Comparison of ENCODE assay signal across 1 cellular context in the genomic region with DNA sequence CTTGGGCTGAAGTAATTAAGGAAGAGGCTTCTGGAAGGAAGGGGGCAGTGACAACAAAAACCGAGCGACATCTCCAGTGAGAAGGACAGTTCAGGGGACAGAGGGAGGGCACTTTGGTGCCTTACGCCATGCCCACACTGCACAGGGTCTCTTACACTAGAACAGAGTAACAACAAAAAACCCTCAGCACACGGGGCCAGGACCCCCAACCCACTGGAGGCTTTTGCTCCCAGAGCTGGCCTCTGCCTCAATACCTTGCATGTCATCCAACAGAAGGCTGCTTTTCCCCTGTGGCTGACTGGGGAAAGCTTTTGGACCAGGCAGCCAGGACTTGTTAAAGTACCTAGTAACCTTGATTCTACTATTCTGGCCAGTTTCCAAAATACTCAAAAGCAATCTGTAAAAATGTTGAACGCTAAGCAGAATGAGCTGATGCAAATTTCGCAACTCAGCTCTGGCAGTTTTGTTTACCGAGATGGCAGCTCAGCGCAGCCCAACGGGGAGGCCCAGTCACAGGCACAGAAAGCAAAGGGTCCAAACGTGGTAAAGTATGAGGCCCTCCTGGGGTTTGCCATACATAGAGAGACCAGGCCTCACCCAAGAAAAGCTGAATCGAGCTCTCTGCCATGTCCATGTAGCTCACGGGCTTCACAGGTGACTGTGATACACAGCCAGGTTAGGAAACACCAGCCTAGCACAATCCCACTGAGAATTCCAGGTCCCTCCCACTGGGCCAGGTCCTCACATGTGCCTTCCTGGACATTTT.
TF ChIP-seq lines count a peak whose summit lies in the region.

No MANE protein-coding gene starts in this region.

TF ChIP-seq in HepG2, 621 proteins besides CTCF, POLR2A, EP300 and RAD21 (continued from another document and continues in another):
- TF ChIP-seq, protein P1, sequence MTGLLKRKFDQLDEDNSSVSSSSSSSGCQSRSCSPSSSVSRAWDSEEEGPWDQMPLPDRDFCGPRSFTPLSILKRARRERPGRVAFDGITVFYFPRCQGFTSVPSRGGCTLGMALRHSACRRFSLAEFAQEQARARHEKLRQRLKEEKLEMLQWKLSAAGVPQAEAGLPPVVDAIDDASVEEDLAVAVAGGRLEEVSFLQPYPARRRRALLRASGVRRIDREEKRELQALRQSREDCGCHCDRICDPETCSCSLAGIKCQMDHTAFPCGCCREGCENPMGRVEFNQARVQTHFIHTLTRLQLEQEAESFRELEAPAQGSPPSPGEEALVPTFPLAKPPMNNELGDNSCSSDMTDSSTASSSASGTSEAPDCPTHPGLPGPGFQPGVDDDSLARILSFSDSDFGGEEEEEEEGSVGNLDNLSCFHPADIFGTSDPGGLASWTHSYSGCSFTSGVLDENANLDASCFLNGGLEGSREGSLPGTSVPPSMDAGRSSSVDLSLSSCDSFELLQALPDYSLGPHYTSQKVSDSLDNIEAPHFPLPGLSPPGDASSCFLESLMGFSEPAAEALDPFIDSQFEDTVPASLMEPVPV (CRISPR knock-in tag; IDR thresholded peaks at IDR 0.05), result no peak
- TF ChIP-seq KLF13 (CRISPR knock-in tag; IDR thresholded peaks at IDR 0.05), result no peak
- TF ChIP-seq, protein P2, sequence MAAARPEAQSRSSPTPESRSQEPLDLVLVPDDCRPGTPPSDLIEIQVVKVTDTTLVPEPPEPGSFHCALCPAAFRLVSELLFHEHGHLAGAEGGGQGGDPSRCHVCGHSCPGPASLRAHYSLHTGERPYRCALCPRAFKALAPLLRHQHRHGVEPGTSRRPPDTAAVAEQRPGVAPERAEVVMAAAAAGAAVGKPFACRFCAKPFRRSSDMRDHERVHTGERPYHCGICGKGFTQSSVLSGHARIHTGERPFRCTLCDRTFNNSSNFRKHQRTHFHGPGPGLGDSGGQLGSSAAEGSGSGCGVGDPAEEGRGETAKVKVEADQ (CRISPR knock-in tag; IDR thresholded peaks at IDR 0.05; ENCODE audit: borderline replicate concordance), result 0 out of 2 replicates have a peak, but pooled peaks have one; percentile 41
- TF ChIP-seq ZFP37 (CRISPR knock-in tag; IDR thresholded peaks at IDR 0.05; ENCODE audit: borderline replicate concordance), result no peak
- no peak for TF ChIP-seq ZNF343 (CRISPR knock-in tag; IDR thresholded peaks at IDR 0.05)
- TF ChIP-seq FOXO1 (CRISPR knock-in tag; IDR thresholded peaks at IDR 0.05), result peak; percentile 79
- TF ChIP-seq ZNF777 (CRISPR knock-in tag; IDR thresholded peaks at IDR 0.05), result no peak
- no peak for TF ChIP-seq ZNF251 (CRISPR knock-in tag; IDR thresholded peaks at IDR 0.05)
- TF ChIP-seq ZFY (CRISPR knock-in tag; IDR thresholded peaks at IDR 0.05), result peak; percentile 74
- TF ChIP-seq U2AF2 (IDR thresholded peaks at IDR 0.05; ENCODE audit: low read depth, low read length), result no peak
- TF ChIP-seq ZNF235 (CRISPR knock-in tag; IDR thresholded peaks at IDR 0.05; ENCODE audit: borderline replicate concordance), result no peak
- TF ChIP-seq KDM3A (CRISPR knock-in tag; IDR thresholded peaks at IDR 0.05; ENCODE audit: low read depth), result no peak
- no peak for TF ChIP-seq FOSL1 (CRISPR knock-in tag; IDR thresholded peaks at IDR 0.05; ENCODE audit: borderline replicate concordance)
- peak; percentile 68; the same call in 1 of the 2 replicates for TF ChIP-seq ZNF274 (CRISPR knock-in tag; IDR thresholded peaks at IDR 0.05)
- TF ChIP-seq, protein P3, sequence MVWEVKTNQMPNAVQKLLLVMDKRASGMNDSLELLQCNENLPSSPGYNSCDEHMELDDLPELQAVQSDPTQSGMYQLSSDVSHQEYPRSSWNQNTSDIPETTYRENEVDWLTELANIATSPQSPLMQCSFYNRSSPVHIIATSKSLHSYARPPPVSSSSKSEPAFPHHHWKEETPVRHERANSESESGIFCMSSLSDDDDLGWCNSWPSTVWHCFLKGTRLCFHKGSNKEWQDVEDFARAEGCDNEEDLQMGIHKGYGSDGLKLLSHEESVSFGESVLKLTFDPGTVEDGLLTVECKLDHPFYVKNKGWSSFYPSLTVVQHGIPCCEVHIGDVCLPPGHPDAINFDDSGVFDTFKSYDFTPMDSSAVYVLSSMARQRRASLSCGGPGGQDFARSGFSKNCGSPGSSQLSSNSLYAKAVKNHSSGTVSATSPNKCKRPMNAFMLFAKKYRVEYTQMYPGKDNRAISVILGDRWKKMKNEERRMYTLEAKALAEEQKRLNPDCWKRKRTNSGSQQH (CRISPR knock-in tag; IDR thresholded peaks at IDR 0.05; ENCODE audit: low read depth), result 0 out of 2 replicates have a peak, but pooled peaks have one; percentile 50
- no peak for TF ChIP-seq SIN3B (IDR thresholded peaks at IDR 0.05; ENCODE audit: low read length)
- TF ChIP-seq GTF3A (CRISPR knock-in tag; conservative IDR thresholded peaks at IDR 0.05), result no peak
- no peak for TF ChIP-seq ZNF292 (CRISPR knock-in tag; IDR thresholded peaks at IDR 0.05; ENCODE audit: borderline replicate concordance, low read depth)
- TF ChIP-seq, protein P4, sequence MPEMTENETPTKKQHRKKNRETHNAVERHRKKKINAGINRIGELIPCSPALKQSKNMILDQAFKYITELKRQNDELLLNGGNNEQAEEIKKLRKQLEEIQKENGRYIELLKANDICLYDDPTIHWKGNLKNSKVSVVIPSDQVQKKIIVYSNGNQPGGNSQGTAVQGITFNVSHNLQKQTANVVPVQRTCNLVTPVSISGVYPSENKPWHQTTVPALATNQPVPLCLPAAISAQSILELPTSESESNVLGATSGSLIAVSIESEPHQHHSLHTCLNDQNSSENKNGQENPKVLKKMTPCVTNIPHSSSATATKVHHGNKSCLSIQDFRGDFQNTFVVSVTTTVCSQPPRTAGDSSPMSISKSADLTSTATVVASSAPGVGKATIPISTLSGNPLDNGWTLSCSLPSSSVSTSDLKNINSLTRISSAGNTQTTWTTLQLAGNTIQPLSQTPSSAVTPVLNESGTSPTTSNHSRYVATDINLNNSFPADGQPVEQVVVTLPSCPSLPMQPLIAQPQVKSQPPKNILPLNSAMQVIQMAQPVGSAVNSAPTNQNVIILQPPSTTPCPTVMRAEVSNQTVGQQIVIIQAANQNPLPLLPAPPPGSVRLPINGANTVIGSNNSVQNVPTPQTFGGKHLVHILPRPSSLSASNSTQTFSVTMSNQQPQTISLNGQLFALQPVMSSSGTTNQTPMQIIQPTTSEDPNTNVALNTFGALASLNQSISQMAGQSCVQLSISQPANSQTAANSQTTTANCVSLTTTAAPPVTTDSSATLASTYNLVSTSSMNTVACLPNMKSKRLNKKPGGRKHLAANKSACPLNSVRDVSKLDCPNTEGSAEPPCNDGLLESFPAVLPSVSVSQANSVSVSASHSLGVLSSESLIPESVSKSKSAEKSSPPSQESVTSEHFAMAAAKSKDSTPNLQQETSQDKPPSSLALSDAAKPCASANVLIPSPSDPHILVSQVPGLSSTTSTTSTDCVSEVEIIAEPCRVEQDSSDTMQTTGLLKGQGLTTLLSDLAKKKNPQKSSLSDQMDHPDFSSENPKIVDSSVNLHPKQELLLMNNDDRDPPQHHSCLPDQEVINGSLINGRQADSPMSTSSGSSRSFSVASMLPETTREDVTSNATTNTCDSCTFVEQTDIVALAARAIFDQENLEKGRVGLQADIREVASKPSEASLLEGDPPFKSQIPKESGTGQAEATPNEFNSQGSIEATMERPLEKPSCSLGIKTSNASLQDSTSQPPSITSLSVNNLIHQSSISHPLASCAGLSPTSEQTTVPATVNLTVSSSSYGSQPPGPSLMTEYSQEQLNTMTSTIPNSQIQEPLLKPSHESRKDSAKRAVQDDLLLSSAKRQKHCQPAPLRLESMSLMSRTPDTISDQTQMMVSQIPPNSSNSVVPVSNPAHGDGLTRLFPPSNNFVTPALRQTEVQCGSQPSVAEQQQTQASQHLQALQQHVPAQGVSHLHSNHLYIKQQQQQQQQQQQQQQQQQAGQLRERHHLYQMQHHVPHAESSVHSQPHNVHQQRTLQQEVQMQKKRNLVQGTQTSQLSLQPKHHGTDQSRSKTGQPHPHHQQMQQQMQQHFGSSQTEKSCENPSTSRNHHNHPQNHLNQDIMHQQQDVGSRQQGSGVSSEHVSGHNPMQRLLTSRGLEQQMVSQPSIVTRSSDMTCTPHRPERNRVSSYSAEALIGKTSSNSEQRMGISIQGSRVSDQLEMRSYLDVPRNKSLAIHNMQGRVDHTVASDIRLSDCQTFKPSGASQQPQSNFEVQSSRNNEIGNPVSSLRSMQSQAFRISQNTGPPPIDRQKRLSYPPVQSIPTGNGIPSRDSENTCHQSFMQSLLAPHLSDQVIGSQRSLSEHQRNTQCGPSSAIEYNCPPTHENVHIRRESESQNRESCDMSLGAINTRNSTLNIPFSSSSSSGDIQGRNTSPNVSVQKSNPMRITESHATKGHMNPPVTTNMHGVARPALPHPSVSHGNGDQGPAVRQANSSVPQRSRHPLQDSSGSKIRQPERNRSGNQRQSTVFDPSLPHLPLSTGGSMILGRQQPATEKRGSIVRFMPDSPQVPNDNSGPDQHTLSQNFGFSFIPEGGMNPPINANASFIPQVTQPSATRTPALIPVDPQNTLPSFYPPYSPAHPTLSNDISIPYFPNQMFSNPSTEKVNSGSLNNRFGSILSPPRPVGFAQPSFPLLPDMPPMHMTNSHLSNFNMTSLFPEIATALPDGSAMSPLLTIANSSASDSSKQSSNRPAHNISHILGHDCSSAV (CRISPR knock-in tag; IDR thresholded peaks at IDR 0.05; ENCODE audit: borderline replicate concordance), result no peak
- TF ChIP-seq, protein P5, sequence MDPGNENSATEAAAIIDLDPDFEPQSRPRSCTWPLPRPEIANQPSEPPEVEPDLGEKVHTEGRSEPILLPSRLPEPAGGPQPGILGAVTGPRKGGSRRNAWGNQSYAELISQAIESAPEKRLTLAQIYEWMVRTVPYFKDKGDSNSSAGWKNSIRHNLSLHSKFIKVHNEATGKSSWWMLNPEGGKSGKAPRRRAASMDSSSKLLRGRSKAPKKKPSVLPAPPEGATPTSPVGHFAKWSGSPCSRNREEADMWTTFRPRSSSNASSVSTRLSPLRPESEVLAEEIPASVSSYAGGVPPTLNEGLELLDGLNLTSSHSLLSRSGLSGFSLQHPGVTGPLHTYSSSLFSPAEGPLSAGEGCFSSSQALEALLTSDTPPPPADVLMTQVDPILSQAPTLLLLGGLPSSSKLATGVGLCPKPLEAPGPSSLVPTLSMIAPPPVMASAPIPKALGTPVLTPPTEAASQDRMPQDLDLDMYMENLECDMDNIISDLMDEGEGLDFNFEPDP (CRISPR knock-in tag; conservative IDR thresholded peaks at IDR 0.05), result 0 out of 2 replicates have a peak, but pooled peaks have one; percentile 64
- no peak for TF ChIP-seq ZNF10 (CRISPR knock-in tag; IDR thresholded peaks at IDR 0.05; ENCODE audit: borderline replicate concordance, low read depth)
- TF ChIP-seq, protein P6, sequence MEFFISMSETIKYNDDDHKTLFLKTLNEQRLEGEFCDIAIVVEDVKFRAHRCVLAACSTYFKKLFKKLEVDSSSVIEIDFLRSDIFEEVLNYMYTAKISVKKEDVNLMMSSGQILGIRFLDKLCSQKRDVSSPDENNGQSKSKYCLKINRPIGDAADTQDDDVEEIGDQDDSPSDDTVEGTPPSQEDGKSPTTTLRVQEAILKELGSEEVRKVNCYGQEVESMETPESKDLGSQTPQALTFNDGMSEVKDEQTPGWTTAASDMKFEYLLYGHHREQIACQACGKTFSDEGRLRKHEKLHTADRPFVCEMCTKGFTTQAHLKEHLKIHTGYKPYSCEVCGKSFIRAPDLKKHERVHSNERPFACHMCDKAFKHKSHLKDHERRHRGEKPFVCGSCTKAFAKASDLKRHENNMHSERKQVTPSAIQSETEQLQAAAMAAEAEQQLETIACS (CRISPR knock-in tag; IDR thresholded peaks at IDR 0.05), result no peak
- 0 out of 2 replicates have a peak, but pooled peaks have one; percentile 49 for TF ChIP-seq HMG20B (CRISPR knock-in tag; conservative IDR thresholded peaks at IDR 0.05)
- no peak; the same call in 2 of the 3 replicates for TF ChIP-seq MXI1 (IDR thresholded peaks at IDR 0.05; ENCODE audit: borderline replicate concordance, low read depth, low read length)
- TF ChIP-seq GLI4 (CRISPR knock-in tag; IDR thresholded peaks at IDR 0.05; ENCODE audit: borderline replicate concordance), result 0 out of 2 replicates have a peak, but pooled peaks have one; percentile 51
- TF ChIP-seq, protein P7, sequence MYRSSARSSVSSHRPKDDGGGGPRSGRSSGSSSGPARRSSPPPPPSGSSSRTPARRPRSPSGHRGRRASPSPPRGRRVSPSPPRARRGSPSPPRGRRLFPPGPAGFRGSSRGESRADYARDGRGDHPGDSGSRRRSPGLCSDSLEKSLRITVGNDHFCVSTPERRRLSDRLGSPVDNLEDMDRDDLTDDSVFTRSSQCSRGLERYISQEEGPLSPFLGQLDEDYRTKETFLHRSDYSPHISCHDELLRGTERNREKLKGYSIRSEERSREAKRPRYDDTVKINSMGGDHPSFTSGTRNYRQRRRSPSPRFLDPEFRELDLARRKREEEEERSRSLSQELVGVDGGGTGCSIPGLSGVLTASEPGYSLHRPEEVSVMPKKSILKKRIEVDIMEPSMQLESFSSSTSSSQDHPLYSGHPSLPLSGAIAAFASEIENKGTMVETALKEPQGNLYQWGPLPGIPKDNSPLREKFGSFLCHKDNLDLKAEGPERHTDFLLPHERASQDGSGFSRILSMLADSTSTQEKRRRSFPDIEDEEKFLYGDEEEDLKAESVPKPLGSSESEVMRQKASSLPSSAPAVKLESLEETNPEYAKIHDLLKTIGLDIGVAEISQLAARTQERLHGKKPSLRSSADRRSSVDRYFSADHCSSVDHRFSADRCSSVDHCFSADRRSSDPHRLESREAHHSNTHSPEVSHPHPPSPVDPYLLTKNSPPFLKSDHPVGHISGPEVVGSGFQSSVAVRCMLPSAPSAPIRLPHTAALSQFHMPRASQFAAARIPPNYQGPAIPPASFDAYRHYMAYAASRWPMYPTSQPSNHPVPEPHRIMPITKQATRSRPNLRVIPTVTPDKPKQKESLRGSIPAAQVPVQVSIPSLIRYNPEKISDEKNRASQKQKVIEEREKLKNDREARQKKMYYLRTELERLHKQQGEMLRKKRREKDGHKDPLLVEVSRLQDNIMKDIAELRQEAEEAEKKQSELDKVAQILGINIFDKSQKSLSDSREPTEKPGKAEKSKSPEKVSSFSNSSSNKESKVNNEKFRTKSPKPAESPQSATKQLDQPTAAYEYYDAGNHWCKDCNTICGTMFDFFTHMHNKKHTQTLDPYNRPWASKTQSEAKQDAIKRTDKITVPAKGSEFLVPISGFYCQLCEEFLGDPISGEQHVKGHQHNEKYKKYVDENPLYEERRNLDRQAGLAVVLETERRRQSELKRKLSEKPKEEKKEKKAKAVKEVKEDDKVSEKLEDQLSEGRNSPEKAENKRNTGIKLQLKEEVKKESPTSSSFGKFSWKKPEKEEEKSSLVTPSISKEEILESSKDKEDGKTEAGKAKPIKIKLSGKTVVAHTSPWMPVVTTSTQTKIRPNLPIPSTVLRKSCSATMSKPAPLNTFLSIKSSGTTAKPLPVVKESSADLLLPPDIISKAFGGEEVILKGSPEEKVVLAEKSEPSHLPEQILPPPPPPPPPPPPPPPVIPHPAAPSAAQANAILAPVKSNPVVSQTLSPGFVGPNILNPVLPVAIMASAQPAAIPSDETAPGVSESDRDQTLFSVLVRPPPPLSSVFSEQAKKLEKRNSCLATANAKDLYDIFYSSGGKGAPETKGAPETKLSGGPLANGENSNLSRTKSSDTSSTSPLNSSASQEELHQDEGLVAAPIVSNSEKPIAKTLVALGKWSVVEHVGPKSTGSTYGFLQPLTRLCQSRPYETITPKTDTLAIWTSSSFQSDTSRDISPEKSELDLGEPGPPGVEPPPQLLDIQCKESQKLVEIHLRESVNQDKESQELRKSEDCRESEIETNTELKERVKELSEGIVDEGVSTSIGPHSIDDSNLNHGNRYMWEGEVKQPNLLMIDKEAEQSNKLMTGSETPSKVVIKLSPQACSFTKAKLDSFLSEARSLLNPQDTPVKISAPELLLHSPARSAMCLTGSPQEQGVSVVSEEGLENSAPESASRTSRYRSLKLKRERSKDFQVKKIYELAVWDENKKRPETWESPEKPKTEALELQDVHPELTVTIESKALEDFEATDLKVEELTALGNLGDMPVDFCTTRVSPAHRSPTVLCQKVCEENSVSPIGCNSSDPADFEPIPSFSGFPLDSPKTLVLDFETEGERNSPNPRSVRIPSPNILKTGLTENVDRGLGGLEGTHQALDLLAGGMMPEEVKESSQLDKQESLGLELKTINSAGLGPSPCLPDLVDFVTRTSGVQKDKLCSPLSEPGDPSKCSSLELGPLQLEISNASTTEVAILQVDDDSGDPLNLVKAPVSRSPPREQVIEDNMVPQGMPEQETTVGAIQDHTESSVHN (CRISPR knock-in tag; IDR thresholded peaks at IDR 0.05), result no peak
- TF ChIP-seq ZNF773 (CRISPR knock-in tag; IDR thresholded peaks at IDR 0.05; ENCODE audit: borderline replicate concordance), result no peak
